11 cellular contexts compared by ENCODE assay signal in genomic region chr13:29573190-29573589, GRCh38. TPM values are rescaled to one million over a fixed set of nuclear protein-coding genes. Genes with fewer than 3 reads are reported as not detected.
DNase-seq lines count a peak whose midpoint lies in the region; ATAC-seq, FAIRE-seq and TF ChIP-seq lines count a peak whose summit lies in the region.
"Had no signal": no experiment of that assay in that cellular context is flagged by ENCODE, and none has a peak within 500 bp of the region (broad histone marks: within the 10 kb centered on the region; RNA-seq: fewer than 3 reads in every experiment).

No MANE protein-coding gene starts in this region.

- H3K27me3 Mint-ChIP-seq in glutamatergic neuron (ENCODE audit: unreplicated experiment): peaks cover 6% of the 10 kb centered on the region
- H3K27me3 Mint-ChIP-seq in activated T-cell treated with anti-CD3 and anti-CD28 coated beads, Interleukin-2, amount 50 U/mL, for 72 hours (ENCODE audit: low read depth): no peaks in the 10 kb centered on the region
- H3K27me3 Mint-ChIP-seq: activated naive CD8-positive, alpha-beta T cell; type B pancreatic cell had no signal

- no peak for FAIRE-seq in A549 (lab: Jason Lieb, UNC)

- peaks cover 17% of the 10 kb centered on the region; the same call in 2 of the 3 replicates for H3K4me1 ChIP-seq in A549

- no peak for TF ChIP-seq EP300 in A549 (IDR thresholded peaks at IDR 0.05)

- H3K4me3 ChIP-seq in A549: no peak overlapping the region

- H3K4me3 Mint-ChIP-seq in glutamatergic neuron (ENCODE audit: unreplicated experiment): peak overlapping the region; percentile 50
- no peak overlapping the region for H3K4me3 Mint-ChIP-seq in activated T-cell treated with anti-CD3 and anti-CD28 coated beads, Interleukin-2, amount 50 U/mL, for 72 hours
- H3K4me3 Mint-ChIP-seq: activated naive CD8-positive, alpha-beta T cell; nephron; type B pancreatic cell had no signal

- WGBS in A549 (ENCODE audit: missing lambda C conversion rate): 76% methylated on average over 8 of the region's 8 CpGs

- peaks cover 10% of the 10 kb centered on the region for H3K9me3 Mint-ChIP-seq in glutamatergic neuron (ENCODE audit: unreplicated experiment)
- H3K9me3 Mint-ChIP-seq in activated T-cell treated with anti-CD3 and anti-CD28 coated beads, Interleukin-2, amount 50 U/mL, for 72 hours: no peaks in the 10 kb centered on the region
- H3K9me3 Mint-ChIP-seq: nephron, type B pancreatic cell had no signal

- peaks cover 24% of the 10 kb centered on the region for H3K4me1 Mint-ChIP-seq in glutamatergic neuron (ENCODE audit: low read depth, unreplicated experiment)
- H3K4me1 Mint-ChIP-seq in activated T-cell treated with anti-CD3 and anti-CD28 coated beads, Interleukin-2, amount 50 U/mL, for 72 hours (ENCODE audit: low read depth): peaks cover 41% of the 10 kb centered on the region

- POLR2A ChIA-PET in A549 (lab: Yijun Ruan, JAX): no interaction called here
- POLR2A ChIA-PET in RWPE1 (lab: Yijun Ruan, JAX; ENCODE audit: low non-redundant PET): no interaction called here

- TF ChIP-seq POLR2A in A549 (IDR thresholded peaks at IDR 0.05; ENCODE audit: low read length): no peak

- no peaks in the 10 kb centered on the region for H3K36me3 Mint-ChIP-seq in glutamatergic neuron (ENCODE audit: unreplicated experiment)
- peaks cover 0 to 15% of the 10 kb centered on the region in 2 donors for H3K36me3 Mint-ChIP-seq in activated T-cell treated with anti-CD3 and anti-CD28 coated beads, Interleukin-2, amount 50 U/mL, for 72 hours (ENCODE audit: insufficient read depth in 2 of 2)

- no peak overlapping the region for H3K27ac ChIP-seq in A549
- peak overlapping the region; percentile 50 for H3K27ac ChIP-seq in RWPE1

- CTCF ChIA-PET in A549 (lab: Yijun Ruan, JAX) (interaction anchor here (1.2 kb wide), 1 partner anchor 65 kb away, joined by 4 read pairs; no protein-coding TSS in a partner anchor), RWPE1 (lab: Yijun Ruan, JAX) (interaction anchor here (0.6 to 1.2 kb wide), 2 partner anchors 8 to 596 kb away, joined by 3 read pairs; no protein-coding TSS in a partner anchor)

- peak; percentile 20 to 28; a peak in 3 of 6 replicates for ATAC-seq in A549
- peak; percentile 63 for ATAC-seq in GM19043 (IDR thresholded peaks at IDR 0.05; ENCODE audit: low read depth, unreplicated experiment)
- no peak for ATAC-seq in GM21717 (IDR thresholded peaks at IDR 0.05; ENCODE audit: unreplicated experiment)
- ATAC-seq in activated T-cell treated with anti-CD3 and anti-CD28 coated beads, Interleukin-2, amount 50 U/mL, for 72 hours (replicated peaks in 1 of 2): no peak

- TF ChIP-seq RAD21 in A549 (conservative IDR thresholded peaks at IDR 0.05 in 1 of 2, IDR thresholded peaks at IDR 0.05 in 1 of 2): no peak

- TF ChIP-seq CTCF in A549 (IDR thresholded peaks at IDR 0.05): no peak
- TF ChIP-seq CTCF in RWPE1 (conservative IDR thresholded peaks at IDR 0.05; ENCODE audit: low read depth): no peak
- TF ChIP-seq CTCF in glutamatergic neuron (IDR thresholded peaks at IDR 0.05; ENCODE audit: partially characterized antibody, unreplicated experiment): no peak

- H3K27ac Mint-ChIP-seq in glutamatergic neuron (ENCODE audit: unreplicated experiment): peak overlapping the region; percentile 74
- H3K27ac Mint-ChIP-seq in activated T-cell treated with anti-CD3 and anti-CD28 coated beads, Interleukin-2, amount 50 U/mL, for 72 hours: no peak overlapping the region
- H3K27ac Mint-ChIP-seq: activated naive CD8-positive, alpha-beta T cell; type B pancreatic cell had no signal

- no peak overlapping the region for H3K4me2 ChIP-seq in A549

- no peaks in the 10 kb centered on the region for H3K9me3 ChIP-seq in A549

- no peak for DNase-seq in A549 (ENCODE audit: low read depth in 1 of 2, low spot score in 1 of 2)
- DNase-seq in RWPE1 (ENCODE audit: low spot score): no peak
- no peak for DNase-seq in glutamatergic neuron
- no peak for DNase-seq in T1000 (lab: John Stamatoyannopoulos, UW)
- no peak for DNase-seq in NCI-H146 treated with DMSO at 0.1 percent for 48 hours (lab: John Stamatoyannopoulos, UW; ENCODE audit: unreplicated experiment)
- no peak for DNase-seq in activated T-cell treated with anti-CD3 and anti-CD28 coated beads, Interleukin-2, amount 50 U/mL, for 72 hours

TF ChIP-seq in A549, 52 proteins besides CTCF, POLR2A, EP300 and RAD21:
- TF ChIP-seq RARB (CRISPR knock-in tag; IDR thresholded peaks at IDR 0.05) (no peak), GATA3 (IDR thresholded peaks at IDR 0.05; ENCODE audit: borderline replicate concordance) (no peak), NPAS2 (CRISPR knock-in tag; IDR thresholded peaks at IDR 0.05; ENCODE audit: borderline replicate concordance) (no peak), HES2 (IDR thresholded peaks at IDR 0.05) (no peak), MAZ (IDR thresholded peaks at IDR 0.05; ENCODE audit: borderline replicate concordance, low read depth, low read length) (no peak), RNF2 (IDR thresholded peaks at IDR 0.05; ENCODE audit: borderline replicate concordance, low read depth) (no peak), CEBPB (IDR thresholded peaks at IDR 0.05) (no peak), MAFK (IDR thresholded peaks at IDR 0.05; ENCODE audit: partially characterized antibody) (no peak), CBX2 (IDR thresholded peaks at IDR 0.05; ENCODE audit: borderline replicate concordance, low read depth) (no peak), JUN (IDR thresholded peaks at IDR 0.05) (no peak), MAX (IDR thresholded peaks at IDR 0.05) (no peak), RFX5 (IDR thresholded peaks at IDR 0.05) (no peak), TFCP2L1 (CRISPR knock-in tag; IDR thresholded peaks at IDR 0.05) (no peak), HOXB13 (CRISPR knock-in tag; IDR thresholded peaks at IDR 0.05; ENCODE audit: low read depth) (no peak), NR3C1 (IDR thresholded peaks at IDR 0.05) (no peak), FOSB (CRISPR knock-in tag; IDR thresholded peaks at IDR 0.05) (no peak), NFE2L2 (conservative IDR thresholded peaks at IDR 0.05; ENCODE audit: low read length) (no peak)

RNA-seq across cellular contexts. Expression of gene SLC7A1, which starts 22.3 kb away (rescaled TPM):
- 24.8 and 26.7 TPM in 2 replicates for polyA plus RNA-seq in A549 (2011; rRNA removed)
- polyA plus RNA-seq in A549 (2012; cell fraction: cytosol; rRNA removed): 13.1 and 17.8 TPM in 2 replicates
- 36.1 and 36.5 TPM in 2 replicates for polyA plus RNA-seq in A549 (2012; cell fraction: nucleus; rRNA removed)
- polyA plus RNA-seq in A549 (2017; fragmentation: RNase III; extraction: RNeasy Plus Mini Kit Qiagen cat#74134 plus additional on column Dnase treatment): 19.7 to 22.4 TPM (median 19.9 TPM) in 3 replicates
- 33.3 and 51.0 TPM in 2 replicates for polyA minus RNA-seq in A549 (2011; rRNA and poly(A)+ RNA removed)
- total RNA-seq in glutamatergic neuron (ENCODE audit: unreplicated experiment): 89.8 TPM
- 100 to 1,000 TPM; 191 to 193 TPM for total RNA-seq in activated T-cell treated with anti-CD3 and anti-CD28 coated beads, Interleukin-2, amount 50 U/mL, for 72 hours

Comparison
In these comparisons a context has a peak if more than half of its experiments do, and no peak if none do; other contexts are left out.
1. ATAC-seq: peak in A549 (2 of 2) and GM19043 (single experiment); none in GM21717 (single experiment) and activated T-cell treated with anti-CD3 and anti-CD28 coated beads, Interleukin-2, amount 50 U/mL, for 72 hours (0 of 2).